33 cellular contexts compared by ENCODE assay signal in genomic region chr17:60896996-60897395, GRCh38.
A peak's percentile ranks its signal among the peaks of the same experiment; 100 is the strongest.
DNase-seq lines count a peak whose midpoint lies in the region; ATAC-seq, FAIRE-seq and TF ChIP-seq lines count a peak whose summit lies in the region.
"Had no signal": no experiment of that assay in that cellular context is flagged by ENCODE, and none has a peak within 500 bp of the region (broad histone marks: within the 10 kb centered on the region; RNA-seq: fewer than 3 reads in every experiment).

No MANE protein-coding gene starts in this region.

- CTCF ChIA-PET in A549 (lab: Yijun Ruan, JAX), result interaction anchor here (1.5 kb wide), 1 partner anchor 12 kb away, joined by 3 read pairs; no protein-coding TSS in a partner anchor
- CTCF ChIA-PET in HEK293 (lab: Yijun Ruan, JAX), result interaction anchor here (0.6 kb wide), 1 partner anchor 677 kb away, joined by 3 read pairs; no protein-coding TSS in a partner anchor
- CTCF ChIA-PET in A673 (lab: Charles Lee), result no interaction called here

- DNase-seq in A549 (ENCODE audit: low read depth in 1 of 2, low spot score in 1 of 2) (no peak), OCI-M1 (lab: John Stamatoyannopoulos, UW) (peak; percentile 3), urothelium cell line (ENCODE audit: low spot score) (no peak), A673 (ENCODE audit: low spot score) (no peak)
- DNase-seq in stimulated activated CD4-positive, alpha-beta T cell treated with anti-CD3 and anti-CD28 coated beads, Interleukin-12 subunit alpha, Interleukin-12 subunit beta, amount 100 ng/mL, for 4 hours, result no peak
- DNase-seq: 8988T; ACHN; AML-193; BE2C; C1 segment of cervical spinal cord; Caco-2; Calu3; CD4-positive, alpha-beta memory T cell; CD4-positive, alpha-beta T cell; CD4-positive, CD25-positive, alpha-beta regulatory T cell; CD8-positive, alpha-beta memory T cell; CD8-positive, alpha-beta T cell; COR-L47; DMS 273 treated with DMSO at 0.1 percent for 48 hours; DMS153; DMS53; DMS79; DMS79 treated with DMSO at 0.1 percent for 48 hours; DND-41; EL had no signal

- BruUV-seq in A673 (replicated peaks; lab: Mats Ljungman, UMichigan), result no TSS peak

- no peak overlapping the region for H3K4me2 ChIP-seq in A549
- H3K4me2 ChIP-seq: BLaER1; BLaER1 treated with 17β-estradiol and CSF1 and Interleukin-3, amounts not matched to agents 10 nM and 100 nM had no signal

- no peak for ATAC-seq in A549
- no peak for ATAC-seq in GM19395 (IDR thresholded peaks at IDR 0.05; ENCODE audit: unreplicated experiment)
- no peak for ATAC-seq in HG02588 (IDR thresholded peaks at IDR 0.05; ENCODE audit: unreplicated experiment)
- ATAC-seq: CD8-positive, alpha-beta T cell had no signal

- H3K9me3 ChIP-seq in A549 (peaks cover 8% of the 10 kb centered on the region; the same call in 1 of the 3 replicates), HEK293 (ENCODE audit: control insufficient read depth, insufficient read depth, low read depth, low read length) (no peaks in the 10 kb centered on the region), A673 (ENCODE audit: low read depth, low read length, poor library complexity, severe bottlenecking) (no peaks in the 10 kb centered on the region)
- H3K9me3 ChIP-seq: BE2C had no signal

- H3K27me3 ChIP-seq in A673 (replicated peaks; ENCODE audit: insufficient read depth, low read depth, low read length, poor library complexity), result no peaks in the 10 kb centered on the region
- H3K27me3 ChIP-seq: BE2C; BLaER1; BLaER1 treated with 17β-estradiol and CSF1 and Interleukin-3, amounts not matched to agents 10 nM and 100 nM had no signal

- no peak for TF ChIP-seq EP300 in A549 (IDR thresholded peaks at IDR 0.05)

- no peak overlapping the region for H3K4me3 ChIP-seq in A549
- H3K4me3 ChIP-seq in HEK293 (ENCODE audit: low read depth, low read length), result no peak overlapping the region
- no peak overlapping the region for H3K4me3 ChIP-seq in A673 (ENCODE audit: low read depth, low read length, poor library complexity, severe bottlenecking)
- H3K4me3 ChIP-seq: BLaER1; BLaER1 treated with 17β-estradiol and CSF1 and Interleukin-3, amounts not matched to agents 10 nM and 100 nM had no signal

- peak; percentile 84 for FAIRE-seq in A549 (lab: Jason Lieb, UNC)
- FAIRE-seq in urothelium cell line (lab: Jason Lieb, UNC), result peak; percentile 27
- FAIRE-seq: D721Med had no signal

- peaks cover 10% of the 10 kb centered on the region; the same call in 2 of the 3 replicates for H3K4me1 ChIP-seq in A549
- H3K4me1 ChIP-seq in HEK293 (ENCODE audit: control insufficient read depth, insufficient read depth, low read length), result peaks cover 4% of the 10 kb centered on the region; the same call in 1 of the 2 replicates
- no peaks in the 10 kb centered on the region for H3K4me1 ChIP-seq in A673 (ENCODE audit: insufficient read depth, low read length, poor library complexity, severe bottlenecking)
- H3K4me1 ChIP-seq: BE2C, BLaER1, Caco-2 had no signal

- no peak for TF ChIP-seq CTCF in A549 (IDR thresholded peaks at IDR 0.05)
- no peak for TF ChIP-seq CTCF in HEK293 (tag by site-specific recombination; IDR thresholded peaks at IDR 0.05)
- no peak for TF ChIP-seq CTCF in A673 (conservative IDR thresholded peaks at IDR 0.05; ENCODE audit: low read depth, low read length)

- peaks cover 0 to 3% of the 10 kb centered on the region in 2 experiments; a peak in 2 of 3 replicates for H3K36me3 ChIP-seq in HEK293 (ENCODE audit: control insufficient read depth in 2 of 2, insufficient read depth in 1 of 2, low read length in 2 of 2)
- no peaks in the 10 kb centered on the region for H3K36me3 ChIP-seq in A673 (ENCODE audit: insufficient read depth, low read length, poor library complexity, severe bottlenecking)
- H3K36me3 ChIP-seq: BE2C, BLaER1 had no signal

- no peak for TF ChIP-seq RAD21 in A549 (conservative IDR thresholded peaks at IDR 0.05 in 1 of 2, IDR thresholded peaks at IDR 0.05 in 1 of 2)

- TF ChIP-seq POLR2A in A549 (IDR thresholded peaks at IDR 0.05; ENCODE audit: low read length), result no peak

- H3K27ac ChIP-seq in A549, result no peak overlapping the region
- no peak overlapping the region for H3K27ac ChIP-seq in HEK293 (ENCODE audit: extremely low read depth, low read depth, low read length)
- H3K27ac ChIP-seq in A673 (ENCODE audit: low read depth, low read length, poor library complexity, severe bottlenecking), result no peak overlapping the region
- H3K27ac ChIP-seq: 22Rv1; BLaER1; BLaER1 treated with 17β-estradiol and CSF1 and Interleukin-3, amounts not matched to agents 10 nM and 100 nM; C4-2B had no signal

- intact Hi-C loops in A673 (cut with micrococcal nuclease; ENCODE audit: unreplicated experiment), result no loop called here

- 55% methylated on average over 1 of the region's 1 CpG for WGBS in A549 (ENCODE audit: missing lambda C conversion rate)

- POLR2A ChIA-PET in A549 (lab: Yijun Ruan, JAX), result no interaction called here
- POLR2A ChIA-PET in HEK293 (lab: Yijun Ruan, JAX), result no interaction called here
- POLR2A ChIA-PET in A673 (lab: Charles Lee; ENCODE audit: low non-redundant PET), result no interaction called here

TF ChIP-seq in A549, 52 proteins besides CTCF, POLR2A, EP300 and RAD21:
- no peak for TF ChIP-seq RFX5 (IDR thresholded peaks at IDR 0.05)
- TF ChIP-seq RCOR1 (IDR thresholded peaks at IDR 0.05; ENCODE audit: low read depth, low read length), result no peak
- TF ChIP-seq, protein P1, sequence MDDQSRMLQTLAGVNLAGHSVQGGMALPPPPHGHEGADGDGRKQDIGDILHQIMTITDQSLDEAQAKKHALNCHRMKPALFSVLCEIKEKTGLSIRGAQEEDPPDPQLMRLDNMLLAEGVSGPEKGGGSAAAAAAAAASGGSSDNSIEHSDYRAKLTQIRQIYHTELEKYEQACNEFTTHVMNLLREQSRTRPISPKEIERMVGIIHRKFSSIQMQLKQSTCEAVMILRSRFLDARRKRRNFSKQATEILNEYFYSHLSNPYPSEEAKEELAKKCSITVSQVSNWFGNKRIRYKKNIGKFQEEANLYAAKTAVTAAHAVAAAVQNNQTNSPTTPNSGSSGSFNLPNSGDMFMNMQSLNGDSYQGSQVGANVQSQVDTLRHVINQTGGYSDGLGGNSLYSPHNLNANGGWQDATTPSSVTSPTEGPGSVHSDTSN (IDR thresholded peaks at IDR 0.05), result no peak
- TF ChIP-seq TFCP2L1 (CRISPR knock-in tag; IDR thresholded peaks at IDR 0.05), result no peak

TF ChIP-seq in HEK293, 187 proteins besides CTCF, POLR2A, EP300 and RAD21:
- peak; percentile 88 for TF ChIP-seq TRIM28 (IDR thresholded peaks at IDR 0.05; ENCODE audit: borderline replicate concordance, low read length)
- TF ChIP-seq, protein P2, sequence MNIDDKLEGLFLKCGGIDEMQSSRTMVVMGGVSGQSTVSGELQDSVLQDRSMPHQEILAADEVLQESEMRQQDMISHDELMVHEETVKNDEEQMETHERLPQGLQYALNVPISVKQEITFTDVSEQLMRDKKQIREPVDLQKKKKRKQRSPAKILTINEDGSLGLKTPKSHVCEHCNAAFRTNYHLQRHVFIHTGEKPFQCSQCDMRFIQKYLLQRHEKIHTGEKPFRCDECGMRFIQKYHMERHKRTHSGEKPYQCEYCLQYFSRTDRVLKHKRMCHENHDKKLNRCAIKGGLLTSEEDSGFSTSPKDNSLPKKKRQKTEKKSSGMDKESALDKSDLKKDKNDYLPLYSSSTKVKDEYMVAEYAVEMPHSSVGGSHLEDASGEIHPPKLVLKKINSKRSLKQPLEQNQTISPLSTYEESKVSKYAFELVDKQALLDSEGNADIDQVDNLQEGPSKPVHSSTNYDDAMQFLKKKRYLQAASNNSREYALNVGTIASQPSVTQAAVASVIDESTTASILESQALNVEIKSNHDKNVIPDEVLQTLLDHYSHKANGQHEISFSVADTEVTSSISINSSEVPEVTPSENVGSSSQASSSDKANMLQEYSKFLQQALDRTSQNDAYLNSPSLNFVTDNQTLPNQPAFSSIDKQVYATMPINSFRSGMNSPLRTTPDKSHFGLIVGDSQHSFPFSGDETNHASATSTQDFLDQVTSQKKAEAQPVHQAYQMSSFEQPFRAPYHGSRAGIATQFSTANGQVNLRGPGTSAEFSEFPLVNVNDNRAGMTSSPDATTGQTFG (tag by site-specific recombination; IDR thresholded peaks at IDR 0.05; ENCODE audit: borderline replicate concordance), result no peak
- TF ChIP-seq ZNF37A (tag by site-specific recombination; IDR thresholded peaks at IDR 0.05), result no peak
- TF ChIP-seq SETDB1 (IDR thresholded peaks at IDR 0.05; ENCODE audit: insufficient read length, low read length), result peak; percentile 98
- TF ChIP-seq ZNF544 (tag by site-specific recombination; IDR thresholded peaks at IDR 0.05), result no peak
- no peak for TF ChIP-seq BCL11A (tag by site-specific recombination; IDR thresholded peaks at IDR 0.05; ENCODE audit: low read depth)
- no peak for TF ChIP-seq ZNF221 (tag by site-specific recombination; IDR thresholded peaks at IDR 0.05; ENCODE audit: borderline replicate concordance)
- no peak for TF ChIP-seq ZNF670 (tag by site-specific recombination; IDR thresholded peaks at IDR 0.05; ENCODE audit: low read depth)
